Comparison of ENCODE assay signal across 14 cellular contexts in the genomic region with DNA sequence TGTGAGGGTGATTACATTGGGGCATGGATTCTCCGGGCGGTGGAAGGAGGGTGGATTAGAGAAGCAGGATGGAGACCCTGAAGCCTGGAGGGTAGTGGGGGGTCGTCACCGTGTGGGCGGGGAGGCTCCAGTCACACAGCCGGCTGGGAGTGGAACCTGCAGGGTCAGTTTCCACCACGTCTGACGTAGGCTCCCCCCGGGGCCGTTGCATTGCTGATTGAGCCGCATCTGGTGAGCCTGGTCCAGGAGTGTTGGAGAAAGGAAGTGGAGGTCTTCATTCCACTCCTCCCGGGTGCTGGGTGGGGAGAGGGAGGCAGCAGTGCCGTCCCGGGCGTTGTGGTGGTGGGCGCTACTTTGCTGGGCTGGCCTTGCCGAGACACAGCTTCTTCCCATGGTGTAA. TPM values are rescaled to one million over a fixed set of nuclear protein-coding genes. Genes with fewer than 3 reads are reported as not detected.
A peak's percentile ranks its signal among the peaks of the same experiment; 100 is the strongest.
DNase-seq lines count a peak whose midpoint lies in the region; ATAC-seq, FAIRE-seq and TF ChIP-seq lines count a peak whose summit lies in the region.
"Had no signal": no experiment of that assay in that cellular context is flagged by ENCODE, and none has a peak within 500 bp of the region (broad histone marks: within the 10 kb centered on the region; RNA-seq: fewer than 3 reads in every experiment).

No MANE protein-coding gene starts in this region.

- TF ChIP-seq CTCF in osteocyte (IDR thresholded peaks at IDR 0.05), result no peak
- TF ChIP-seq CTCF in D721Med (IDR thresholded peaks at IDR 0.05; ENCODE audit: insufficient read depth, missing control alignments), result no peak

- no peaks in the 10 kb centered on the region for H3K9me3 Mint-ChIP-seq in CD4-positive, CD25-positive, alpha-beta regulatory T cell
- no peaks in the 10 kb centered on the region for H3K9me3 Mint-ChIP-seq in immature natural killer cell
- no peaks in the 10 kb centered on the region for H3K9me3 Mint-ChIP-seq in osteocyte (ENCODE audit: unreplicated experiment)

- peak overlapping the region; percentile 83 to 91 (median 89) for H3K27ac Mint-ChIP-seq in CD4-positive, CD25-positive, alpha-beta regulatory T cell
- peak overlapping the region in 3 of 6 donors; percentile 35 to 69 (median 37) for H3K27ac Mint-ChIP-seq in immature natural killer cell
- no peak overlapping the region for H3K27ac Mint-ChIP-seq in osteocyte (ENCODE audit: unreplicated experiment)

- H3K27me3 ChIP-seq in CD4-positive, CD25-positive, alpha-beta regulatory T cell (ENCODE audit: control insufficient read depth, insufficient read depth, low read length), result no peaks in the 10 kb centered on the region
- H3K27me3 ChIP-seq in H7 (ENCODE audit: control insufficient read depth, insufficient read depth, low read length), result no peaks in the 10 kb centered on the region

- H3K27me3 Mint-ChIP-seq in CD4-positive, CD25-positive, alpha-beta regulatory T cell, result no peaks in the 10 kb centered on the region
- H3K27me3 Mint-ChIP-seq in immature natural killer cell (ENCODE audit: low read depth in 3 of 3) (peaks cover 3 to 7% (median 4%) of the 10 kb centered on the region in 3 donors), osteocyte (ENCODE audit: unreplicated experiment) (no peaks in the 10 kb centered on the region)

- no peak overlapping the region for H3K4me3 Mint-ChIP-seq in CD4-positive, CD25-positive, alpha-beta regulatory T cell
- H3K4me3 Mint-ChIP-seq in immature natural killer cell (peak overlapping the region in 4 of 5 donors; percentile 47 to 61 (median 50)), osteocyte (ENCODE audit: unreplicated experiment) (no peak overlapping the region)

- no peak for DNase-seq in CD4-positive, CD25-positive, alpha-beta regulatory T cell
- DNase-seq in H7, result peak; percentile 62
- DNase-seq in immature natural killer cell, result no peak
- no peak for DNase-seq in putamen (ENCODE audit: low spot score)
- DNase-seq in osteocyte (ENCODE audit: extremely low spot score, unreplicated experiment), result no peak
- no peak for DNase-seq in D721Med (ENCODE audit: insufficient read length, low spot score)
- DNase-seq: activated CD4-positive, CD25-positive, alpha-beta regulatory T cell; activated CD8-positive, alpha-beta memory T cell treated with anti-CD3 and anti-CD28 coated beads, Interleukin-2, amount 50 U/mL, for 4 hours; cerebellar nuclear complex; foreskin melanocyte; NCI-H1048; NCI-H2107 had no signal

- H3K27ac ChIP-seq in CD4-positive, CD25-positive, alpha-beta regulatory T cell (ENCODE audit: insufficient read depth, low read length, poor library complexity, severe bottlenecking), result peak overlapping the region; percentile 23
- peak overlapping the region in 14 of 21 experiments; percentile 1 to 92 (median 35) for H3K27ac ChIP-seq in skin epidermis
- H3K27ac ChIP-seq: parathyroid adenoma had no signal

- peaks cover 26 to 83% (median 56%) of the 10 kb centered on the region in 4 donors for H3K4me1 Mint-ChIP-seq in CD4-positive, CD25-positive, alpha-beta regulatory T cell
- H3K4me1 Mint-ChIP-seq in immature natural killer cell, result peaks cover 64 to 65% of the 10 kb centered on the region in 2 donors
- peaks cover 43% of the 10 kb centered on the region for H3K4me1 Mint-ChIP-seq in osteocyte (ENCODE audit: unreplicated experiment)

- peaks cover 23% of the 10 kb centered on the region for H3K36me3 Mint-ChIP-seq in CD4-positive, CD25-positive, alpha-beta regulatory T cell
- H3K36me3 Mint-ChIP-seq in immature natural killer cell, result peaks cover 11 to 29% (median 22%) of the 10 kb centered on the region in 3 donors
- H3K36me3 Mint-ChIP-seq in osteocyte (ENCODE audit: unreplicated experiment), result peaks cover 11% of the 10 kb centered on the region

- ATAC-seq in CD4-positive, CD25-positive, alpha-beta regulatory T cell (ENCODE audit: low read depth in 2 of 2), result no peak

- peaks cover 47% of the 10 kb centered on the region for H3K4me1 ChIP-seq in CD4-positive, CD25-positive, alpha-beta regulatory T cell (ENCODE audit: control insufficient read depth, insufficient read depth, low read length, poor library complexity, severe bottlenecking)
- H3K4me1 ChIP-seq: parathyroid adenoma had no signal

- H3K36me3 ChIP-seq in CD4-positive, CD25-positive, alpha-beta regulatory T cell (ENCODE audit: control insufficient read depth, insufficient read depth, low read length), result peaks cover 12% of the 10 kb centered on the region
- no peaks in the 10 kb centered on the region for H3K36me3 ChIP-seq in H7 (replicated peaks; ENCODE audit: control insufficient read depth, insufficient read depth, low read length)

- no peak for FAIRE-seq in D721Med (lab: Jason Lieb, UNC)

- H3K4me3 ChIP-seq in CD4-positive, CD25-positive, alpha-beta regulatory T cell (ENCODE audit: low read depth, low read length), result no peak overlapping the region
- H3K4me3 ChIP-seq in H7 (ENCODE audit: insufficient read depth, low read depth, low read length) (no peak overlapping the region), skin epidermis (no peak overlapping the region)

- H3K9me3 ChIP-seq in CD4-positive, CD25-positive, alpha-beta regulatory T cell (ENCODE audit: control insufficient read depth in 2 of 2, low read length in 2 of 2), result no peaks in the 10 kb centered on the region

RNA-seq across cellular contexts. Expression of a gene that starts 28.1 kb away (rescaled TPM):
- 67.7 TPM for total RNA-seq in CD4-positive, CD25-positive, alpha-beta regulatory T cell
- 10 to 100 TPM; 46.6 to 63.0 (median 52.0) TPM for polyA plus RNA-seq in CD4-positive, CD25-positive, alpha-beta regulatory T cell
- total RNA-seq in H7 (2014; rRNA removed; shearing (Covaris generic)), result 55.8 and 58.3 TPM in 2 replicates
- polyA plus RNA-seq in immature natural killer cell, result 10 to 100 TPM; 25.6 to 39.8 (median 26.6) TPM
- total RNA-seq in osteocyte, result 31.0 and 33.2 TPM in 2 replicates

Comparison
In these comparisons a context has a peak if more than half of its experiments do, and no peak if none do; other contexts are left out.
1. H3K4me3 Mint-ChIP-seq: peak in immature natural killer cell (4 of 5); none in CD4-positive, CD25-positive, alpha-beta regulatory T cell (0 of 4) and osteocyte (single experiment).